26 cellular contexts compared by ENCODE assay signal in the genomic region with DNA sequence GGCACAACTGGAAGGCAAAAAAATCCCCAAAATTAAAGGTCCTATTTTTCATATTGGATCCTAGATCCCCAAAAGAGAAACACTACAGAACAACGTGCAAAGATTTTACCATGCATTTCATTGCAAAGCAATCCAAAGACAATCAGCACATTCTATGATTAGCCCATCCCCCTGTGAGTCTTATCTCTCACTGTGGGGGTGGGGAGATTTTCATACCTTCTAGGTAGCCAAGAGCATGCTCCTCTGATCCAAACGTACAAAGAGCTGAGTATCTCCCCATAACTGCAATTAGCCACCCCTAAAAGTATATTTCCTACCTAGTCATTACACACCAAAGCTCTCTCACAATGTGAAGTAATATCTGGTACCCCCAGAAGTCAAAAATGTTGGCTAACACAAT.
"Had no signal": no experiment of that assay in that cellular context is flagged by ENCODE, and none has a peak within 500 bp of the region (broad histone marks: within the 10 kb centered on the region; RNA-seq: fewer than 3 reads in every experiment).

No MANE protein-coding gene starts in this region.

- DNase-seq: hypothalamus; immature natural killer cell; kidney; left colon; left lung; lower lobe of right lung; mammary epithelial cell; mesenchymal stem cell; naive thymus-derived CD8-positive, alpha-beta T cell; nucleus accumbens; pancreas; posterior cingulate gyrus; retina; right cardiac atrium; sigmoid colon; stimulated activated CD4-positive, alpha-beta T cell treated with anti-CD3 and anti-CD28 coated beads, Interleukin-1b, Interleukin-23, amount 100 ng/mL, for 48 hours; stimulated activated CD4-positive, alpha-beta T cell treated with anti-CD3 and anti-CD28 coated beads, Interleukin-2, amount 100 ng/mL, for 48 hours; stimulated activated CD4-positive, alpha-beta T cell treated with anti-CD3 and anti-CD28 coated beads, Interleukin-4, amount 100 ng/mL, for 4 hours; stimulated activated CD8-positive, alpha-beta memory T cell treated with anti-CD3 and anti-CD28 coated beads, Interleukin-4, amount 100 ng/mL, for 48 hours; substantia nigra; uterus had no signal

- H3K27ac ChIP-seq: left lung, lower lobe of right lung, pancreas, prostate gland, sigmoid colon, tibial nerve, uterus had no signal

- H3K27me3 ChIP-seq: left lung, pancreas, sigmoid colon, tibial nerve, uterus had no signal

- H3K4me2 ChIP-seq: smooth muscle cell had no signal

- H3K36me3 ChIP-seq: left lung, lower lobe of right lung, pancreas, prostate gland, sigmoid colon, tibial nerve, uterus had no signal

- ATAC-seq: left lung; lower lobe of right lung; naive thymus-derived CD8-positive, alpha-beta T cell; pancreas; right cardiac atrium; stimulated activated memory B cell treated with anti-CD40 and anti-IgM and Interleukin-4, amounts not matched to agents 10 μg/mL and 1 μg/mL and 100 μg/mL, for 72 hours had no signal

- H3K9me3 ChIP-seq: left lung, lower lobe of right lung, pancreas, prostate gland, sigmoid colon, tibial nerve, uterus had no signal

- H3K4me3 ChIP-seq: left lung, lower lobe of right lung, pancreas, prostate gland, sigmoid colon, smooth muscle cell, tibial nerve, uterus had no signal

- FAIRE-seq: islet of Langerhans, pancreas had no signal

- H3K4me1 ChIP-seq: lower lobe of right lung, prostate gland, tibial nerve, uterus had no signal
